ENCODE assay signal across 16 cellular contexts in the genomic region with DNA sequence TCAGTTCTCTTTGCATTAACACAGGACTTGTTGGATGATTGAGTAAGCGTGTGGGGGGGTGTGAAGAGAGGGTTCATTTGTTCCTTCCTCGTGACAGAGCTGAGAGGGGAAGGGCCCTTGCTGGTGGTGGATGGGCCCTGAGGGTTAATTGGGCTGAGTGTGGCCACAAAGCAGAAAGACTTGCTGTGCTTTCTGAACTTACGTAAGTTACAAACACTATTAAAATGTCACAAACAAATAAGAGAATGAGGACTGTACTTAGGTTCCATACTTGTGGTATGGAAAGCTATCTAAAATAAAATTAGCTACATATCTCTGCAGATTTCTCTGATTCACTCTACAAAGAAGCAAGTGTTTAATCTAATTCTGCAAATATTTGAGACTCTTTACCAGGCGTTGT.
DNase-seq lines count a peak whose midpoint lies in the region; ATAC-seq and TF ChIP-seq lines count a peak whose summit lies in the region.
"Had no signal": no experiment of that assay in that cellular context is flagged by ENCODE, and none has a peak within 500 bp of the region (broad histone marks: within the 10 kb centered on the region; RNA-seq: fewer than 3 reads in every experiment).

No MANE protein-coding gene starts in this region.

- no peaks in the 10 kb centered on the region for H3K27me3 ChIP-seq in trophoblast cell (ENCODE audit: insufficient read depth, low read length)
- H3K27me3 ChIP-seq: body of pancreas, transverse colon had no signal

- TF ChIP-seq CTCF in epithelial cell of esophagus (IDR thresholded peaks at IDR 0.05; ENCODE audit: insufficient read depth, low read depth, low read length, missing control alignments) (no peak), nephron progenitor cell (IDR thresholded peaks at IDR 0.05) (no peak)

- H4K91ac ChIP-seq in trophoblast cell (ENCODE audit: low read depth, low read length) = no peak overlapping the region

- no peak overlapping the region for H2AFZ ChIP-seq in trophoblast cell (ENCODE audit: insufficient read depth, low read length, poor library complexity)

- H2AK5ac ChIP-seq in trophoblast cell (ENCODE audit: low read length) = no peak overlapping the region

- H3K79me2 ChIP-seq in trophoblast cell (ENCODE audit: control insufficient read depth, insufficient read depth, low read length, poor library complexity) = no peaks in the 10 kb centered on the region

- H3K79me1 ChIP-seq in trophoblast cell (ENCODE audit: low read length) = no peaks in the 10 kb centered on the region

- H3K4me2 ChIP-seq in trophoblast cell (ENCODE audit: low read length) = no peak overlapping the region

- no peak overlapping the region for H2BK12ac ChIP-seq in trophoblast cell (ENCODE audit: low read length)

- H3K27me3 Mint-ChIP-seq in nephron progenitor cell (ENCODE audit: low read depth, poor library complexity) = peaks cover 5% of the 10 kb centered on the region
- H3K27me3 Mint-ChIP-seq: activated CD8-positive, alpha-beta T cell treated with anti-CD3 and anti-CD28 coated beads for 36 hours had no signal

- no CpG with 5 or more reads among the region's 4 CpGs for WGBS in trophoblast cell (ENCODE audit: extremely low coverage, insufficient coverage, insufficient read length)

- H3K36me3 Mint-ChIP-seq in nephron progenitor cell (ENCODE audit: low read depth) = peaks cover 12% of the 10 kb centered on the region
- H3K36me3 Mint-ChIP-seq: CD8-positive, alpha-beta T cell had no signal

- no peak overlapping the region for H3K27ac Mint-ChIP-seq in nephron progenitor cell
- H3K27ac Mint-ChIP-seq: activated CD8-positive, alpha-beta T cell treated with anti-CD3 and anti-CD28 coated beads for 36 hours; CD8-positive, alpha-beta T cell had no signal

- no peaks in the 10 kb centered on the region for H3K9me3 Mint-ChIP-seq in nephron progenitor cell
- H3K9me3 Mint-ChIP-seq: CD8-positive, alpha-beta T cell had no signal

- ATAC-seq in HG02884 (IDR thresholded peaks at IDR 0.05; ENCODE audit: unreplicated experiment) = no peak
- ATAC-seq: activated CD8-positive, alpha-beta T cell treated with anti-CD3 and anti-CD28 coated beads for 36 hours; body of pancreas; CD8-positive, alpha-beta T cell had no signal

- H3K4me3 ChIP-seq in epithelial cell of esophagus (ENCODE audit: low read length) = no peak overlapping the region
- H3K4me3 ChIP-seq in trophoblast cell (ENCODE audit: low read depth, low read length) = no peak overlapping the region
- H3K4me3 ChIP-seq: body of pancreas, transverse colon had no signal

- H4K12ac ChIP-seq in trophoblast cell (ENCODE audit: low read depth, low read length) = no peak overlapping the region

- H4K8ac ChIP-seq in trophoblast cell (ENCODE audit: low read depth, low read length) = no peak overlapping the region

- peaks cover 0 to 13% of the 10 kb centered on the region in 2 experiments for H3K4me1 ChIP-seq in trophoblast cell (ENCODE audit: control insufficient read depth in 1 of 2, insufficient read depth in 2 of 2, low read length in 2 of 2)

- peak; percentile 58 for DNase-seq in EH (ENCODE audit: low read depth)
- DNase-seq in NOMO-1 treated with DMSO at 0.1 percent for 48 hours (lab: John Stamatoyannopoulos, UW; ENCODE audit: unreplicated experiment) = peak; percentile 90
- DNase-seq in epithelial cell of esophagus (ENCODE audit: low read depth) = peak; percentile 54
- peak; percentile 70 to 85 for DNase-seq in trophoblast cell
- no peak for DNase-seq in retina
- DNase-seq in activated naive CD4-positive, alpha-beta T cell treated with anti-CD3 and anti-CD28 coated beads, Interleukin-2, amount 50 U/mL, for 16 hours = no peak
- DNase-seq in nephron progenitor cell = no peak
- DNase-seq: activated CD8-positive, alpha-beta T cell treated with anti-CD3 and anti-CD28 coated beads for 36 hours; CD8-positive, alpha-beta T cell; midbrain; NCI-H1417 treated with DMSO at 0.1 percent for 48 hours; NCI-H510A; Right ventricle myocardium superior; transverse colon had no signal

- H3K4ac ChIP-seq in trophoblast cell (ENCODE audit: low read depth, low read length) = no peak overlapping the region

- no peak overlapping the region for H2BK120ac ChIP-seq in trophoblast cell (ENCODE audit: insufficient read depth, low read length, poor library complexity)

- no peaks in the 10 kb centered on the region for H3K36me3 ChIP-seq in trophoblast cell (ENCODE audit: control insufficient read depth in 1 of 2, insufficient read depth in 2 of 2, low read length in 2 of 2)
- H3K36me3 ChIP-seq: transverse colon had no signal

- no peak overlapping the region for H3K4me3 Mint-ChIP-seq in nephron progenitor cell
- H3K4me3 Mint-ChIP-seq: activated CD8-positive, alpha-beta T cell treated with anti-CD3 and anti-CD28 coated beads for 36 hours; CD8-positive, alpha-beta T cell had no signal

- no peak overlapping the region for H3K9ac ChIP-seq in trophoblast cell (ENCODE audit: low read length)

- H3K18ac ChIP-seq in trophoblast cell (ENCODE audit: low read length) = no peak overlapping the region

- no peak overlapping the region for H2BK5ac ChIP-seq in trophoblast cell (ENCODE audit: low read depth, low read length, poor library complexity)

- no peak overlapping the region for H3K27ac ChIP-seq in trophoblast cell (ENCODE audit: low read depth, low read length)
- H3K27ac ChIP-seq: body of pancreas had no signal

- H3K14ac ChIP-seq in trophoblast cell (ENCODE audit: low read length) = no peak overlapping the region

- peaks cover 10% of the 10 kb centered on the region for H3K4me1 Mint-ChIP-seq in nephron progenitor cell

- H3K9me3 ChIP-seq in trophoblast cell (ENCODE audit: insufficient read depth, low read depth, low read length) = no peaks in the 10 kb centered on the region
- H3K9me3 ChIP-seq: body of pancreas, transverse colon had no signal

- H3K23ac ChIP-seq in trophoblast cell (ENCODE audit: low read length) = no peak overlapping the region

Comparison
In these comparisons a context has a peak if more than half of its experiments do, and no peak if none do; other contexts are left out.
1. DNase-seq: peak in EH (single experiment), NOMO-1 treated with DMSO at 0.1 percent for 48 hours (single experiment), epithelial cell of esophagus (single experiment) and trophoblast cell (2 of 2); none in retina (single experiment), activated naive CD4-positive, alpha-beta T cell treated with anti-CD3 and anti-CD28 coated beads, Interleukin-2, amount 50 U/mL, for 16 hours (single experiment) and nephron progenitor cell (single experiment).